Comparison of ENCODE assay signal across 13 cellular contexts in the genomic region with DNA sequence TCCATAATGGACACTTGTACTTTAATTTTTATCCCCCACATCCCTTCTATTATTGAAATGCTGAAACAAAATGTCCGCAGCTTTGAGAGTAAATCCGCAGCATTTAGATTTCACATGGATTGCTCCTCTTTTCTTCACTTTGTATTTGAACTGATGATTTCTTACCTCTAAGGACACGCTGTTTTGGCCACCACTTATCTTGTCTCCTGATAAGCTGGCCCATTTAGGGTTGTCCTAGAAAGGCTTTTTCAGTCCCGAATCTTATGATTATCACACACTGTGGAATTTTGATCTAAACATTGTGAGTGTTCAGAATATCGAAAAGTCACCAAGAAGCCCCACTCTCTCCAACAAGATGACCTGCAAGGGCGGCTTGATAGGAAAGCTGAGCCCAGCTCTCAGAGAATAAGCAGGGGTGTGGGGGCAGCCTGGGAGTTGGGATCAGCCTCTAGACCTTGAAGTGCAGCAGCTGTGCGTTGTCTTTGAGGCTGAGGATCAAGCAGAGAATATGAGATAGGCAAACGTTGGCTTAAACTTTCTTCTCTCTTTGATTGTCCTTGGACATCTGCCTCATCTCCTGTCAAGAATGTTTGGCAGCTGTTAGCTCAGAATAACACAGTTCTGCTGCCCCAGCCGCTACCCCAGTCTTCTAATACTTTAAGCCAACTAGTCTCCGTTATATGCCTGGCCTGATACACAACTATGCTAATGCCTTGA.
"Had no signal": no experiment of that assay in that cellular context is flagged by ENCODE, and none has a peak within 500 bp of the region (broad histone marks: within the 10 kb centered on the region; RNA-seq: fewer than 3 reads in every experiment).

No MANE protein-coding gene starts in this region.

- H3K4me1 ChIP-seq: gastrocnemius medialis, uterus had no signal

- H3K9me3 ChIP-seq: gastrocnemius medialis, uterus had no signal

- H3K4me3 ChIP-seq: coronary artery, gastrocnemius medialis, skin epidermis, stomach, uterus had no signal

- H3K27ac Mint-ChIP-seq: activated CD4-positive, alpha-beta T cell treated with anti-CD3 and anti-CD28 coated beads, Interleukin-2, amount 10 ng/mL, durations not matched to agents 24 days and 14 days; activated naive CD4-positive, alpha-beta T cell treated with anti-CD3 and anti-CD28 coated beads for 36 hours; nephron progenitor cell; T-helper 1 cell treated with Interleukin-12 subunit alpha and Interleukin-12 subunit beta and Interleukin-4 antibody, amounts not matched to agents 30 μg/mL and 1 μg/mL, for 36 hours; WTC11 had no signal

- H3K4me3 Mint-ChIP-seq: activated CD4-positive, alpha-beta T cell treated with anti-CD3 and anti-CD28 coated beads, Interleukin-2, amount 10 ng/mL, durations not matched to agents 24 days and 14 days; activated naive CD4-positive, alpha-beta T cell treated with anti-CD3 and anti-CD28 coated beads for 36 hours; nephron progenitor cell; T-helper 1 cell treated with Interleukin-12 subunit alpha and Interleukin-12 subunit beta and Interleukin-4 antibody, amounts not matched to agents 30 μg/mL and 1 μg/mL, for 36 hours; WTC11 had no signal

- H3K36me3 ChIP-seq: gastrocnemius medialis, stomach, uterus had no signal

- ATAC-seq: gastrocnemius medialis, WTC11 had no signal

- H3K9me3 Mint-ChIP-seq: activated naive CD4-positive, alpha-beta T cell treated with anti-CD3 and anti-CD28 coated beads for 36 hours; WTC11 had no signal

- H3K27ac ChIP-seq: coronary artery, gastrocnemius medialis, skin epidermis, stomach, uterus had no signal

- DNase-seq: activated CD4-positive, alpha-beta T cell treated with anti-CD3 and anti-CD28 coated beads, Interleukin-2, amount 10 ng/mL, durations not matched to agents 24 days and 14 days; activated naive CD4-positive, alpha-beta T cell treated with anti-CD3 and anti-CD28 coated beads for 36 hours; central memory CD4-positive, alpha-beta T cell; effector CD8-positive, alpha-beta T cell; gastrocnemius medialis; nephron progenitor cell; stimulated activated CD4-positive, alpha-beta T cell treated with anti-CD3 and anti-CD28 coated beads, Interleukin-4, amount 100 ng/mL, for 4 hours; stomach; uterus had no signal

- H3K27me3 ChIP-seq: gastrocnemius medialis, stomach, uterus had no signal

- H3K4me1 Mint-ChIP-seq: WTC11 had no signal

- H3K36me3 Mint-ChIP-seq: WTC11 had no signal
